11 cellular contexts compared by ENCODE assay signal in genomic region chr6:13702809-13703302, GRCh38. TPM values are rescaled to one million over a fixed set of nuclear protein-coding genes. Genes with fewer than 3 reads are reported as not detected.
DNase-seq lines count a peak whose midpoint lies in the region; ATAC-seq, FAIRE-seq and TF ChIP-seq lines count a peak whose summit lies in the region.
"Had no signal": no experiment of that assay in that cellular context is flagged by ENCODE, and none has a peak within 500 bp of the region (broad histone marks: within the 10 kb centered on the region; RNA-seq: fewer than 3 reads in every experiment).

No MANE protein-coding gene starts in this region.

- FAIRE-seq in GM12892 (lab: Jason Lieb, UNC), result peak; percentile 74

- H3K4me3 ChIP-seq in PC-9, result no peak overlapping the region
- H3K4me3 ChIP-seq in right lobe of liver, result no peak overlapping the region
- H3K4me3 ChIP-seq in coronary artery, result no peak overlapping the region

- peak; percentile 55 for ATAC-seq in HG03095 (IDR thresholded peaks at IDR 0.05; ENCODE audit: unreplicated experiment)
- peak in 3 of 4 donors; percentile 35 to 56 (median 45) for ATAC-seq in right lobe of liver

- intact Hi-C loops in PC-9 (cut with micrococcal nuclease; ENCODE audit: unreplicated experiment) (no loop called here), right lobe of liver (cut with DNase I) (no loop called here)

- DNase-seq in GM12892 (ENCODE audit: insufficient read length) (no peak), PC-9 (no peak), right lobe of liver (no peak), T-helper 2 cell (no peak), coronary artery (ENCODE audit: low spot score) (no peak), NCI-H1436 (lab: John Stamatoyannopoulos, UW) (no peak), mesenteric fat pad (ENCODE audit: low spot score) (no peak)
- DNase-seq: BE2C, NCI-H510A treated with DMSO at 0.1 percent for 48 hours, T-cell had no signal

- H3K36me3 ChIP-seq in PC-9 (ENCODE audit: low read depth), result peaks cover 5% of the 10 kb centered on the region; the same call in 1 of the 2 replicates
- no peaks in the 10 kb centered on the region for H3K36me3 ChIP-seq in right lobe of liver
- H3K36me3 ChIP-seq: BE2C had no signal

- TF ChIP-seq POLR2A in GM12892 (IDR thresholded peaks at IDR 0.05; ENCODE audit: low read depth, low read length) (no peak), right lobe of liver (IDR thresholded peaks at IDR 0.05) (no peak)

- WGBS in right lobe of liver (ENCODE audit: insufficient coverage, low coverage, low lambda C conversion rate, missing lambda C conversion rate), result 56% methylated on average over 4 of the region's 4 CpGs

- no peaks in the 10 kb centered on the region for H3K9me3 ChIP-seq in PC-9 (ENCODE audit: insufficient read depth, low read depth)
- no peaks in the 10 kb centered on the region for H3K9me3 ChIP-seq in right lobe of liver
- H3K9me3 ChIP-seq: BE2C had no signal

- no peaks in the 10 kb centered on the region for H3K9me2 ChIP-seq in PC-9 (ENCODE audit: insufficient read depth)

- peaks cover 10% of the 10 kb centered on the region for H3F3A ChIP-seq in PC-9 (ENCODE audit: insufficient read depth, low read depth)

- no peaks in the 10 kb centered on the region for H3K27me3 ChIP-seq in PC-9 (ENCODE audit: insufficient read depth, low read depth)
- no peaks in the 10 kb centered on the region for H3K27me3 ChIP-seq in right lobe of liver
- H3K27me3 ChIP-seq: BE2C had no signal

- H4K20me1 ChIP-seq in PC-9 (ENCODE audit: insufficient read depth), result peaks cover 49% of the 10 kb centered on the region

- H3K4me1 ChIP-seq in PC-9 (replicated peaks; ENCODE audit: insufficient read depth) (peaks cover 21% of the 10 kb centered on the region), right lobe of liver (peaks cover 0 to 16% (median 5%) of the 10 kb centered on the region in 4 donors)
- H3K4me1 ChIP-seq: BE2C had no signal

- POLR2A ChIA-PET in PC-9 (lab: Charles Lee; ENCODE audit: unreplicated experiment), result no interaction called here

- H3K27ac ChIP-seq in PC-9, result 0 out of 2 replicates have a peak overlapping the region, but pooled peaks have one; percentile 17
- H3K27ac ChIP-seq in right lobe of liver, result no peak overlapping the region
- no peak overlapping the region for H3K27ac ChIP-seq in coronary artery

- CTCF ChIA-PET in PC-9 (lab: Charles Lee), result no interaction called here

- TF ChIP-seq CTCF in PC-9 (conservative IDR thresholded peaks at IDR 0.05) (no peak), right lobe of liver (IDR thresholded peaks at IDR 0.05) (no peak), coronary artery (IDR thresholded peaks at IDR 0.05) (no peak)

- H3K79me2 ChIP-seq in PC-9 (ENCODE audit: low read depth), result peaks cover 100% of the 10 kb centered on the region

- H3K4me2 ChIP-seq in PC-9, result 0 out of 2 replicates have a peak overlapping the region, but pooled peaks have one; percentile 16

- no TSS peak for BruUV-seq in PC-9 (replicated peaks; lab: Mats Ljungman, UMichigan)

- no peak overlapping the region for H2AFZ ChIP-seq in PC-9

RNA-seq across cellular contexts. Expression of gene RANBP9, which starts 8.8 kb away (rescaled TPM):
- polyA plus RNA-seq in GM12892 (2012; ENCODE audit: missing spikeins), result 23.9 TPM
- total RNA-seq in PC-9 (2021) (44.0 and 73.8 TPM in 2 replicates), right lobe of liver (10 to 100 TPM; 14.1 to 17.9 (median 15.9) TPM), mesenteric fat pad (42.2 TPM)
